ENCODE assay signal across 1 cellular context in genomic region chr12:95107362-95107761, GRCh38.
TF ChIP-seq lines count a peak whose summit lies in the region.

No MANE protein-coding gene starts in this region.

TF ChIP-seq in GM23338, 12 proteins besides CTCF, POLR2A, EP300 and RAD21 (continued from another document):
- no peak for TF ChIP-seq REST (IDR thresholded peaks at IDR 0.05; ENCODE audit: unreplicated experiment)
- TF ChIP-seq CREB1 (CRISPR knock-in tag; IDR thresholded peaks at IDR 0.05; ENCODE audit: low read depth), result no peak
- TF ChIP-seq ZNF331 (CRISPR knock-in tag; IDR thresholded peaks at IDR 0.05; ENCODE audit: low read depth), result no peak
- TF ChIP-seq ZNF462 (CRISPR knock-in tag; IDR thresholded peaks at IDR 0.05), result no peak
- no peak for TF ChIP-seq POLR2AphosphoS5 (IDR thresholded peaks at IDR 0.05; ENCODE audit: low read depth)
- TF ChIP-seq EZH2phosphoT487 (IDR thresholded peaks at IDR 0.05; ENCODE audit: unreplicated experiment), result no peak
